Comparison of ENCODE assay signal across 1 cellular context in the genomic region with DNA sequence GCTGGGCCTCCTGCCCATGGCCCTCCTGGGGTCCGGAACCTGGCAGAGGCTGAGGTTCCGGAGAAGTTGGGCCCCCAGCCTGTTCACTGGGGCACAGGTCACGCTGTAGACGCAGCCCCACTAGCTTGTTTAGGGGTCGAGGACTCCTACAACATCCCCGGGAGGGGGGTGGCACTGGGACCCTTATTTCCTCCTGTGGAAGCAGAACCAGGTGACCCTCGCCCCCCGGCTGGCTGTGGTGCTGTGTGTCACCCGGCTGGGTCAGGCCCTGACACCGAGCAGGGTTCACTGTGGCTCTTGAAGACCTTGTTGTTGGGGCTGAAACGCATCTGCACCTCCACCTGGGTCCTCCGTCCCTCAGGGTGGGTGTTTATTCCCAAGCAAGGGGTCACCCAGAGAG.
TF ChIP-seq lines count a peak whose summit lies in the region.

No MANE protein-coding gene starts in this region.

TF ChIP-seq in A549, 52 proteins besides CTCF, POLR2A, EP300 and RAD21 (continued from another document):
- TF ChIP-seq, protein P1, sequence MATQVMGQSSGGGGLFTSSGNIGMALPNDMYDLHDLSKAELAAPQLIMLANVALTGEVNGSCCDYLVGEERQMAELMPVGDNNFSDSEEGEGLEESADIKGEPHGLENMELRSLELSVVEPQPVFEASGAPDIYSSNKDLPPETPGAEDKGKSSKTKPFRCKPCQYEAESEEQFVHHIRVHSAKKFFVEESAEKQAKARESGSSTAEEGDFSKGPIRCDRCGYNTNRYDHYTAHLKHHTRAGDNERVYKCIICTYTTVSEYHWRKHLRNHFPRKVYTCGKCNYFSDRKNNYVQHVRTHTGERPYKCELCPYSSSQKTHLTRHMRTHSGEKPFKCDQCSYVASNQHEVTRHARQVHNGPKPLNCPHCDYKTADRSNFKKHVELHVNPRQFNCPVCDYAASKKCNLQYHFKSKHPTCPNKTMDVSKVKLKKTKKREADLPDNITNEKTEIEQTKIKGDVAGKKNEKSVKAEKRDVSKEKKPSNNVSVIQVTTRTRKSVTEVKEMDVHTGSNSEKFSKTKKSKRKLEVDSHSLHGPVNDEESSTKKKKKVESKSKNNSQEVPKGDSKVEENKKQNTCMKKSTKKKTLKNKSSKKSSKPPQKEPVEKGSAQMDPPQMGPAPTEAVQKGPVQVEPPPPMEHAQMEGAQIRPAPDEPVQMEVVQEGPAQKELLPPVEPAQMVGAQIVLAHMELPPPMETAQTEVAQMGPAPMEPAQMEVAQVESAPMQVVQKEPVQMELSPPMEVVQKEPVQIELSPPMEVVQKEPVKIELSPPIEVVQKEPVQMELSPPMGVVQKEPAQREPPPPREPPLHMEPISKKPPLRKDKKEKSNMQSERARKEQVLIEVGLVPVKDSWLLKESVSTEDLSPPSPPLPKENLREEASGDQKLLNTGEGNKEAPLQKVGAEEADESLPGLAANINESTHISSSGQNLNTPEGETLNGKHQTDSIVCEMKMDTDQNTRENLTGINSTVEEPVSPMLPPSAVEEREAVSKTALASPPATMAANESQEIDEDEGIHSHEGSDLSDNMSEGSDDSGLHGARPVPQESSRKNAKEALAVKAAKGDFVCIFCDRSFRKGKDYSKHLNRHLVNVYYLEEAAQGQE (IDR thresholded peaks at IDR 0.05), result no peak
- TF ChIP-seq, protein P2, sequence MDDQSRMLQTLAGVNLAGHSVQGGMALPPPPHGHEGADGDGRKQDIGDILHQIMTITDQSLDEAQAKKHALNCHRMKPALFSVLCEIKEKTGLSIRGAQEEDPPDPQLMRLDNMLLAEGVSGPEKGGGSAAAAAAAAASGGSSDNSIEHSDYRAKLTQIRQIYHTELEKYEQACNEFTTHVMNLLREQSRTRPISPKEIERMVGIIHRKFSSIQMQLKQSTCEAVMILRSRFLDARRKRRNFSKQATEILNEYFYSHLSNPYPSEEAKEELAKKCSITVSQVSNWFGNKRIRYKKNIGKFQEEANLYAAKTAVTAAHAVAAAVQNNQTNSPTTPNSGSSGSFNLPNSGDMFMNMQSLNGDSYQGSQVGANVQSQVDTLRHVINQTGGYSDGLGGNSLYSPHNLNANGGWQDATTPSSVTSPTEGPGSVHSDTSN (IDR thresholded peaks at IDR 0.05), result no peak
- TF ChIP-seq KDM5A (IDR thresholded peaks at IDR 0.05) (no peak), RARB (CRISPR knock-in tag; IDR thresholded peaks at IDR 0.05) (no peak), NPAS2 (CRISPR knock-in tag; IDR thresholded peaks at IDR 0.05; ENCODE audit: borderline replicate concordance) (no peak), SMC3 (IDR thresholded peaks at IDR 0.05) (no peak), RNF2 (IDR thresholded peaks at IDR 0.05; ENCODE audit: borderline replicate concordance, low read depth) (no peak), ZNF302 (CRISPR knock-in tag; IDR thresholded peaks at IDR 0.05) (no peak), CHD4 (IDR thresholded peaks at IDR 0.05; ENCODE audit: borderline replicate concordance) (no peak), EHF (CRISPR knock-in tag; IDR thresholded peaks at IDR 0.05) (no peak), ESRRA (IDR thresholded peaks at IDR 0.05; ENCODE audit: borderline replicate concordance, low read length) (no peak), CEBPB (IDR thresholded peaks at IDR 0.05) (no peak), ZSCAN20 (CRISPR knock-in tag; IDR thresholded peaks at IDR 0.05) (no peak), MYC (IDR thresholded peaks at IDR 0.05; ENCODE audit: borderline replicate concordance, low read length) (no peak), FOSL2 (IDR thresholded peaks at IDR 0.05) (no peak), FOSL2 (CRISPR knock-in tag; IDR thresholded peaks at IDR 0.05) (no peak)
- TF ChIP-seq, protein P3, sequence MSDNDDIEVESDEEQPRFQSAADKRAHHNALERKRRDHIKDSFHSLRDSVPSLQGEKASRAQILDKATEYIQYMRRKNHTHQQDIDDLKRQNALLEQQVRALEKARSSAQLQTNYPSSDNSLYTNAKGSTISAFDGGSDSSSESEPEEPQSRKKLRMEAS (IDR thresholded peaks at IDR 0.05), result no peak
TF ChIP-seq in A549: peak in this region for 0.
